Comparison of ENCODE assay signal across 22 cellular contexts in the genomic region with DNA sequence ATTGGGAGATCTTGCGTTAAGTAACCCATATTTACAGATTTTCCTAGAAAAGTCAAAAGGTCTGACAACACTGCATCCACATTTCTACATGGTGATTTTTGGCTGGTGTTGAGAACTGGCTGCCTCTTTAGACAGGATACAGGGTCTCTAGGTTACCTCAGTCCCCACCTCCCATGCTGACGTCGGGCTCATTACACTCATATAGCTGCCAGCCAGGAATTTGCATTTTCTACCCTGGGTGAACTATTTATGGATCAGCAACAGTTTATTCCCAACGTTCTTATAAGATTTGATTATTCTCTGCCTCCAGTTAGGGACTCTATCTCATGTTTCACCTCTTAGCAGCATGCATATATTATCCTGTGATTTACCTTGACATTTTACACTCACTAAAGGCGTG. TPM values are rescaled to one million over a fixed set of nuclear protein-coding genes. Genes with fewer than 3 reads are reported as not detected.
DNase-seq lines count a peak whose midpoint lies in the region; TF ChIP-seq lines count a peak whose summit lies in the region.
"Had no signal": no experiment of that assay in that cellular context is flagged by ENCODE, and none has a peak within 500 bp of the region (broad histone marks: within the 10 kb centered on the region; RNA-seq: fewer than 3 reads in every experiment).

No MANE protein-coding gene starts in this region.

- peak overlapping the region; percentile 99 for H3K27ac ChIP-seq in 22Rv1
- H3K27ac ChIP-seq in dorsolateral prefrontal cortex = peak overlapping the region; percentile 60 to 99 (median 94)
- H3K27ac ChIP-seq: BLaER1, pancreas, SJCRH30 had no signal

- intact Hi-C loops in dorsolateral prefrontal cortex (cut with DNase I) = loop anchor here in 1 of 2 donors (2.0 kb wide), 1 partner anchor 47 kb away; no protein-coding TSS in a partner anchor

- no peak for TF ChIP-seq CTCF in 22Rv1 (IDR thresholded peaks at IDR 0.05)
- TF ChIP-seq CTCF in dorsolateral prefrontal cortex (IDR thresholded peaks at IDR 0.05 in 54 of 56, conservative IDR thresholded peaks at IDR 0.05 in 2 of 56; ENCODE audit: low read depth in 1 of 56, partially characterized antibody in 56 of 56) = no peak

- peak overlapping the region in 57 of 59 donors; percentile 0 to 70 (median 41) for H3K4me3 ChIP-seq in dorsolateral prefrontal cortex
- H3K4me3 ChIP-seq: BLaER1, pancreas, SJCRH30 had no signal

- H3K27me3 ChIP-seq in dorsolateral prefrontal cortex = no peaks in the 10 kb centered on the region
- H3K27me3 ChIP-seq: BLaER1, SJCRH30 had no signal

- DNase-seq in NCI-H1417 treated with DMSO at 0.1 percent for 48 hours (lab: John Stamatoyannopoulos, UW) (peak; percentile 53), NCI-H345 (lab: John Stamatoyannopoulos, UW) (peak; percentile 64), dorsolateral prefrontal cortex (no peak), midbrain (lab: John Stamatoyannopoulos, UW) (no peak), MV-4-11 (lab: John Stamatoyannopoulos, UW) (no peak), RKO (ENCODE audit: low spot score) (no peak), AML-193 (lab: John Stamatoyannopoulos, UW) (no peak)
- DNase-seq: activated CD8-positive, alpha-beta memory T cell treated with anti-CD3 and anti-CD28 coated beads for 24 hours; activated naive CD4-positive, alpha-beta T cell treated with anti-CD3 and anti-CD28 coated beads for 36 hours; activated T-cell treated with anti-CD3 and anti-CD28 coated beads, Interleukin-2, amount 50 U/mL, for 4 hours; amniotic stem cell; Caco-2; H9; left cardiac atrium; mesenchymal stem cell; naive thymus-derived CD8-positive, alpha-beta T cell; NCI-H1694; pancreas; SJCRH30; T-helper 1 cell had no signal

RNA-seq across cellular contexts. Expression of a gene that starts 48.9 kb away (rescaled TPM):
- total RNA-seq in dorsolateral prefrontal cortex = 1,000 to 10,000 TPM in 1 of 120 experiments, 100 to 1,000 TPM in 95, 10 to 100 TPM in 24; 24.4 to 1,165 (median 178) TPM
- total RNA-seq: activated naive CD4-positive, alpha-beta T cell treated with anti-CD3 and anti-CD28 coated beads for 36 hours had no signal

Comparison
In these comparisons a context has a peak if more than half of its experiments do, and no peak if none do; other contexts are left out.
1. DNase-seq: peak in NCI-H1417 treated with DMSO at 0.1 percent for 48 hours (single experiment) and NCI-H345 (single experiment); none in dorsolateral prefrontal cortex (0 of 10), midbrain (single experiment), MV-4-11 (single experiment), RKO (single experiment) and AML-193 (0 of 2).